Comparison of ENCODE assay signal across 2 cellular contexts in the genomic region with DNA sequence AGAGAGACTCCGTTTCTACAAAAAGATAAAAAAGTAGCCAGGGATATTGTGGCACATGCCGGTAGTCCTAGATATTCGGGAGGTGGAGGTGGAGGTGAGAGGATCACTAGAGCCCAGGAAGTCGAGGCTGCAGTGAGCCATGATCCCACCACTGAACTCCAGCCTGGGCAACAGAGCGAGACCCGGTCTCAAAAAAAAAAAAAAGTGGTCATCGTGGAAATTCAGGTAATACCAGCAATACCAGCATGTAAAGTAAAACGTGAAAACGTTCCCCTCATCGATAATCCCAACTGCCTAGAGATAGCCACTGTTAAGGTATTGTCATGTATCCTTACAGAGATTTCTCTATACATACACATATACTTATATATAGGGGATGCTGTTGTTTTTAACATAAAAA.
TF ChIP-seq lines count a peak whose summit lies in the region.

No MANE protein-coding gene starts in this region.

TF ChIP-seq in A549, 52 proteins besides CTCF, POLR2A, EP300 and RAD21 (continued from another document):
- TF ChIP-seq, protein P1, sequence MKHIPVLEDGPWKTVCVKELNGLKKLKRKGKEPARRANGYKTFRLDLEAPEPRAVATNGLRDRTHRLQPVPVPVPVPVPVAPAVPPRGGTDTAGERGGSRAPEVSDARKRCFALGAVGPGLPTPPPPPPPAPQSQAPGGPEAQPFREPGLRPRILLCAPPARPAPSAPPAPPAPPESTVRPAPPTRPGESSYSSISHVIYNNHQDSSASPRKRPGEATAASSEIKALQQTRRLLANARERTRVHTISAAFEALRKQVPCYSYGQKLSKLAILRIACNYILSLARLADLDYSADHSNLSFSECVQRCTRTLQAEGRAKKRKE (CRISPR knock-in tag; IDR thresholded peaks at IDR 0.05; ENCODE audit: low read depth) = no peak
- TF ChIP-seq, protein P2, sequence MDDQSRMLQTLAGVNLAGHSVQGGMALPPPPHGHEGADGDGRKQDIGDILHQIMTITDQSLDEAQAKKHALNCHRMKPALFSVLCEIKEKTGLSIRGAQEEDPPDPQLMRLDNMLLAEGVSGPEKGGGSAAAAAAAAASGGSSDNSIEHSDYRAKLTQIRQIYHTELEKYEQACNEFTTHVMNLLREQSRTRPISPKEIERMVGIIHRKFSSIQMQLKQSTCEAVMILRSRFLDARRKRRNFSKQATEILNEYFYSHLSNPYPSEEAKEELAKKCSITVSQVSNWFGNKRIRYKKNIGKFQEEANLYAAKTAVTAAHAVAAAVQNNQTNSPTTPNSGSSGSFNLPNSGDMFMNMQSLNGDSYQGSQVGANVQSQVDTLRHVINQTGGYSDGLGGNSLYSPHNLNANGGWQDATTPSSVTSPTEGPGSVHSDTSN (IDR thresholded peaks at IDR 0.05) = no peak
- TF ChIP-seq RARB (CRISPR knock-in tag; IDR thresholded peaks at IDR 0.05) (no peak), MAFK (IDR thresholded peaks at IDR 0.05; ENCODE audit: partially characterized antibody) (no peak), JUNB (IDR thresholded peaks at IDR 0.05) (no peak), ELK1 (IDR thresholded peaks at IDR 0.05; ENCODE audit: low read depth, low read length) (no peak), ZSCAN20 (CRISPR knock-in tag; IDR thresholded peaks at IDR 0.05) (no peak), SMC3 (IDR thresholded peaks at IDR 0.05) (no peak), GATA3 (IDR thresholded peaks at IDR 0.05; ENCODE audit: borderline replicate concordance) (no peak), FOSB (CRISPR knock-in tag; IDR thresholded peaks at IDR 0.05) (no peak), CBX2 (IDR thresholded peaks at IDR 0.05; ENCODE audit: borderline replicate concordance, low read depth) (no peak), PHF8 (IDR thresholded peaks at IDR 0.05; ENCODE audit: borderline replicate concordance, low read depth) (no peak)
TF ChIP-seq in A549: peak in this region for 0.

TF ChIP-seq in GM23338, 12 proteins besides CTCF, POLR2A, EP300 and RAD21 (continued from another document):
- TF ChIP-seq, protein P3, sequence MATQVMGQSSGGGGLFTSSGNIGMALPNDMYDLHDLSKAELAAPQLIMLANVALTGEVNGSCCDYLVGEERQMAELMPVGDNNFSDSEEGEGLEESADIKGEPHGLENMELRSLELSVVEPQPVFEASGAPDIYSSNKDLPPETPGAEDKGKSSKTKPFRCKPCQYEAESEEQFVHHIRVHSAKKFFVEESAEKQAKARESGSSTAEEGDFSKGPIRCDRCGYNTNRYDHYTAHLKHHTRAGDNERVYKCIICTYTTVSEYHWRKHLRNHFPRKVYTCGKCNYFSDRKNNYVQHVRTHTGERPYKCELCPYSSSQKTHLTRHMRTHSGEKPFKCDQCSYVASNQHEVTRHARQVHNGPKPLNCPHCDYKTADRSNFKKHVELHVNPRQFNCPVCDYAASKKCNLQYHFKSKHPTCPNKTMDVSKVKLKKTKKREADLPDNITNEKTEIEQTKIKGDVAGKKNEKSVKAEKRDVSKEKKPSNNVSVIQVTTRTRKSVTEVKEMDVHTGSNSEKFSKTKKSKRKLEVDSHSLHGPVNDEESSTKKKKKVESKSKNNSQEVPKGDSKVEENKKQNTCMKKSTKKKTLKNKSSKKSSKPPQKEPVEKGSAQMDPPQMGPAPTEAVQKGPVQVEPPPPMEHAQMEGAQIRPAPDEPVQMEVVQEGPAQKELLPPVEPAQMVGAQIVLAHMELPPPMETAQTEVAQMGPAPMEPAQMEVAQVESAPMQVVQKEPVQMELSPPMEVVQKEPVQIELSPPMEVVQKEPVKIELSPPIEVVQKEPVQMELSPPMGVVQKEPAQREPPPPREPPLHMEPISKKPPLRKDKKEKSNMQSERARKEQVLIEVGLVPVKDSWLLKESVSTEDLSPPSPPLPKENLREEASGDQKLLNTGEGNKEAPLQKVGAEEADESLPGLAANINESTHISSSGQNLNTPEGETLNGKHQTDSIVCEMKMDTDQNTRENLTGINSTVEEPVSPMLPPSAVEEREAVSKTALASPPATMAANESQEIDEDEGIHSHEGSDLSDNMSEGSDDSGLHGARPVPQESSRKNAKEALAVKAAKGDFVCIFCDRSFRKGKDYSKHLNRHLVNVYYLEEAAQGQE (IDR thresholded peaks at IDR 0.05; ENCODE audit: unreplicated experiment) = no peak
- TF ChIP-seq ZNF331 (CRISPR knock-in tag; IDR thresholded peaks at IDR 0.05; ENCODE audit: low read depth) (no peak), ETS1 (IDR thresholded peaks at IDR 0.05) (no peak)
